Comparison of ENCODE assay signal across 1 cellular context in genomic region chr21:43196789-43197188, GRCh38.
TF ChIP-seq lines count a peak whose summit lies in the region.

No MANE protein-coding gene starts in this region.

TF ChIP-seq in SK-N-SH, 30 proteins besides CTCF, POLR2A, EP300 and RAD21 (continued from another document):
- TF ChIP-seq REST (IDR thresholded peaks at IDR 0.05; ENCODE audit: low read depth, low read length) (no peak), FOSL2 (IDR thresholded peaks at IDR 0.05; ENCODE audit: borderline replicate concordance, low read depth) (no peak), GABPA (IDR thresholded peaks at IDR 0.05; ENCODE audit: low read depth) (no peak), SMC3 (IDR thresholded peaks at IDR 0.05; ENCODE audit: low read depth, low read length) (no peak), SIN3A (IDR thresholded peaks at IDR 0.05; ENCODE audit: borderline replicate concordance, low read depth, low read length) (no peak), YY1 (IDR thresholded peaks at IDR 0.05; ENCODE audit: low read depth) (no peak), MAX (IDR thresholded peaks at IDR 0.05; ENCODE audit: low read depth) (no peak), POLR2AphosphoS5 (IDR thresholded peaks at IDR 0.05; ENCODE audit: low read depth, low read length) (no peak)
